ENCODE assay signal across 26 cellular contexts in genomic region chr5:2111569-2112105, GRCh38.
DNase-seq lines count a peak whose midpoint lies in the region; ATAC-seq and TF ChIP-seq lines count a peak whose summit lies in the region.
"Had no signal": no experiment of that assay in that cellular context is flagged by ENCODE, and none has a peak within 500 bp of the region (broad histone marks: within the 10 kb centered on the region; RNA-seq: fewer than 3 reads in every experiment).

No MANE protein-coding gene starts in this region.

- H3K4me3 ChIP-seq in GM23338 (no peak overlapping the region), duodenal mucosa (ENCODE audit: low read depth in 1 of 2, low read length in 2 of 2) (peak overlapping the region; percentile 40 to 41), neuronal stem cell (ENCODE audit: low read length in 2 of 2) (no peak overlapping the region), SK-N-SH (ENCODE audit: low read depth in 2 of 2, low read length in 1 of 2) (no peak overlapping the region)
- H3K4me3 ChIP-seq: A549, MG63 had no signal

- H3K9ac ChIP-seq in duodenal mucosa (ENCODE audit: low read depth in 1 of 2, low read length in 2 of 2) = no peak overlapping the region
- H3K9ac ChIP-seq in neuronal stem cell (ENCODE audit: low read depth, low read length, poor library complexity) = no peak overlapping the region
- H3K9ac ChIP-seq in SK-N-SH = no peak overlapping the region

- no CpG with 5 or more reads among the region's 36 CpGs for WGBS in neuronal stem cell (ENCODE audit: extremely low coverage in 2 of 2, insufficient read length in 2 of 2, insufficient replicate concordance in 1 of 2), 2 donors
- WGBS in SK-N-SH (ENCODE audit: low lambda C conversion rate) = 26% methylated on average over 19 of the region's 36 CpGs

- H4K91ac ChIP-seq in neuronal stem cell (ENCODE audit: low read depth, low read length, poor library complexity) = no peak overlapping the region

- TF ChIP-seq CTCF in GM23338 (conservative IDR thresholded peaks at IDR 0.05; ENCODE audit: low read depth in 2 of 2) (no peak), SK-N-SH (IDR thresholded peaks at IDR 0.05) (no peak)

- H3K79me1 ChIP-seq in neuronal stem cell (ENCODE audit: low read depth, low read length) = no peaks in the 10 kb centered on the region

- no peak overlapping the region for H2BK5ac ChIP-seq in neuronal stem cell (ENCODE audit: low read length)

- H2AK5ac ChIP-seq in neuronal stem cell (ENCODE audit: low read depth, low read length) = peak overlapping the region; percentile 27

- peak; percentile 45 for DNase-seq in D341Med (ENCODE audit: low spot score)
- DNase-seq in GM23338 (ENCODE audit: low spot score) = no peak
- no peak for DNase-seq in neuronal stem cell (ENCODE audit: low spot score)
- no peak for DNase-seq in SK-N-SH
- DNase-seq: C1 segment of cervical spinal cord; CD4-positive, alpha-beta memory T cell; COR-L47; GF-D8; GOT3; HCEC 1CT; IMR-90; KG1; MG63; NCI-H146; NCI-H2107; NCI-H446 treated with DMSO at 0.1 percent for 48 hours; NCI-H526 treated with DMSO at 0.1 percent for 48 hours; SHP77; T-helper 1 cell had no signal

- H3K79me2 ChIP-seq in GM23338 (replicated peaks; ENCODE audit: insufficient read depth) (no peaks in the 10 kb centered on the region), SK-N-SH (ENCODE audit: insufficient read depth) (no peaks in the 10 kb centered on the region)

- peaks cover 2% of the 10 kb centered on the region for H3K27me3 Mint-ChIP-seq in GM23338 (ENCODE audit: insufficient read depth, low read depth, poor library complexity)

- H3K36me3 ChIP-seq in GM23338 (ENCODE audit: insufficient read depth) = no peaks in the 10 kb centered on the region
- H3K36me3 ChIP-seq in duodenal mucosa (ENCODE audit: control insufficient read depth in 1 of 2, insufficient read depth in 2 of 2, low read length in 2 of 2) = no peaks in the 10 kb centered on the region
- no peaks in the 10 kb centered on the region for H3K36me3 ChIP-seq in neuronal stem cell (replicated peaks in 1 of 2; ENCODE audit: control insufficient read depth in 2 of 2, insufficient read depth in 2 of 2, low read length in 2 of 2)
- no peaks in the 10 kb centered on the region for H3K36me3 ChIP-seq in SK-N-SH (replicated peaks in 1 of 2; ENCODE audit: control insufficient read depth in 1 of 2, insufficient read depth in 2 of 2, low read length in 1 of 2)
- H3K36me3 ChIP-seq: MG63 had no signal

- H2AFZ ChIP-seq in GM23338 = peak overlapping the region; percentile 69
- H2AFZ ChIP-seq in neuronal stem cell (ENCODE audit: low read length) = no peak overlapping the region
- no peak overlapping the region for H2AFZ ChIP-seq in SK-N-SH (ENCODE audit: low read depth)

- H2BK120ac ChIP-seq in neuronal stem cell (ENCODE audit: low read depth, low read length) = no peak overlapping the region

- CTCF ChIA-PET in SK-N-SH (lab: Yijun Ruan, JAX) = no interaction called here

- H3K4ac ChIP-seq in neuronal stem cell (ENCODE audit: low read length) = no peak overlapping the region

- no peak overlapping the region for H3K23ac ChIP-seq in neuronal stem cell (ENCODE audit: low read depth, low read length, poor library complexity)

- 0 out of 3 replicates have a peak, but pooled peaks cover 3% of the 10 kb centered on the region for H3K4me1 Mint-ChIP-seq in GM23338
- H3K4me1 Mint-ChIP-seq: CD4-positive, alpha-beta memory T cell had no signal

- no peak for TF ChIP-seq RAD21 in SK-N-SH (IDR thresholded peaks at IDR 0.05; ENCODE audit: low read length)

- no peak overlapping the region for H3K27ac ChIP-seq in GM23338 (ENCODE audit: low read depth)
- no peak overlapping the region for H3K27ac ChIP-seq in duodenal mucosa (ENCODE audit: low read depth, low read length)
- no peak overlapping the region for H3K27ac ChIP-seq in neuronal stem cell (replicated peaks; ENCODE audit: low read length)
- H3K27ac ChIP-seq in SK-N-SH (ENCODE audit: low read depth in 2 of 2, low read length in 1 of 2) = no peak overlapping the region
- H3K27ac ChIP-seq: A549, RWPE1 had no signal

- TF ChIP-seq EP300 in SK-N-SH (IDR thresholded peaks at IDR 0.05; ENCODE audit: borderline replicate concordance in 1 of 2, low read depth in 1 of 2, low read length in 1 of 2) = no peak

- H4K20me1 ChIP-seq in GM23338 (replicated peaks; ENCODE audit: insufficient read depth) (no peaks in the 10 kb centered on the region), SK-N-SH (ENCODE audit: insufficient read depth) (no peaks in the 10 kb centered on the region)

- no peak for ATAC-seq in GM23338
- no peak for ATAC-seq in HG03354 (IDR thresholded peaks at IDR 0.05; ENCODE audit: poor library complexity, severe bottlenecking, unreplicated experiment)
- no peak for ATAC-seq in GM18520 (IDR thresholded peaks at IDR 0.05; ENCODE audit: unreplicated experiment)
- ATAC-seq in GM21528 (IDR thresholded peaks at IDR 0.05; ENCODE audit: low FRiP score, unreplicated experiment) = no peak
- ATAC-seq: A549, Panc1 had no signal

- no peaks in the 10 kb centered on the region for H3F3A ChIP-seq in GM23338 (replicated peaks; ENCODE audit: low read depth)
- H3F3A ChIP-seq in SK-N-SH (replicated peaks; ENCODE audit: insufficient read depth) = no peaks in the 10 kb centered on the region

- peak overlapping the region; percentile 42 for H3K18ac ChIP-seq in neuronal stem cell (ENCODE audit: low read length)

- no peaks in the 10 kb centered on the region for H3K27me3 ChIP-seq in GM23338 (ENCODE audit: insufficient read depth)
- peaks cover 0 to 5% of the 10 kb centered on the region in 2 donors for H3K27me3 ChIP-seq in duodenal mucosa (ENCODE audit: control insufficient read depth in 1 of 2, insufficient read depth in 2 of 2, low read length in 2 of 2)
- H3K27me3 ChIP-seq in neuronal stem cell (ENCODE audit: control insufficient read depth in 3 of 3, insufficient read depth in 3 of 3, low read depth in 1 of 3, low read length in 3 of 3) = no peaks in the 10 kb centered on the region
- peaks cover 28% of the 10 kb centered on the region for H3K27me3 ChIP-seq in SK-N-SH (ENCODE audit: insufficient read depth)
- H3K27me3 ChIP-seq: MG63 had no signal

- H3K36me3 Mint-ChIP-seq in GM23338 (ENCODE audit: low read depth) = peaks cover 3% of the 10 kb centered on the region; the same call in 1 of the 3 replicates
- H3K36me3 Mint-ChIP-seq: CD4-positive, alpha-beta memory T cell had no signal

- no peak overlapping the region for H3K14ac ChIP-seq in neuronal stem cell (ENCODE audit: low read length)

- H3K27ac Mint-ChIP-seq in GM23338 = no peak overlapping the region
- H3K27ac Mint-ChIP-seq: CD4-positive, alpha-beta memory T cell had no signal

- no peaks in the 10 kb centered on the region for H3K9me2 ChIP-seq in GM23338 (ENCODE audit: insufficient read depth)
- H3K9me2 ChIP-seq in SK-N-SH = no peaks in the 10 kb centered on the region

- H2BK12ac ChIP-seq in neuronal stem cell (ENCODE audit: low read length) = no peak overlapping the region

- H3K9me3 ChIP-seq in duodenal mucosa (ENCODE audit: control insufficient read depth in 1 of 2, low read length in 2 of 2) (no peaks in the 10 kb centered on the region), neuronal stem cell (replicated peaks in 1 of 2; ENCODE audit: control insufficient read depth in 2 of 2, insufficient read depth in 1 of 2, low read depth in 1 of 2, low read length in 2 of 2) (peaks cover 1 to 3% of the 10 kb centered on the region in 2 donors), SK-N-SH (no peaks in the 10 kb centered on the region)
- H3K9me3 ChIP-seq: A549 had no signal

- no peaks in the 10 kb centered on the region for H3K4me1 ChIP-seq in GM23338 (ENCODE audit: insufficient read depth)
- no peaks in the 10 kb centered on the region for H3K4me1 ChIP-seq in duodenal mucosa (ENCODE audit: control insufficient read depth in 1 of 2, insufficient read depth in 2 of 2, low read length in 2 of 2)
- H3K4me1 ChIP-seq in neuronal stem cell (ENCODE audit: control insufficient read depth in 2 of 2, insufficient read depth in 1 of 2, low read depth in 1 of 2, low read length in 2 of 2) = peaks cover 0 to 2% of the 10 kb centered on the region in 2 donors
- no peaks in the 10 kb centered on the region for H3K4me1 ChIP-seq in SK-N-SH (ENCODE audit: control insufficient read depth in 1 of 2, insufficient read depth in 2 of 2, low read depth in 1 of 2, low read length in 1 of 2)
- H3K4me1 ChIP-seq: A549 had no signal

- POLR2A ChIA-PET in SK-N-SH (lab: Yijun Ruan, JAX) = no interaction called here

- H3K4me2 ChIP-seq in GM23338 (no peak overlapping the region), neuronal stem cell (ENCODE audit: insufficient read depth, low read length, poor library complexity, severe bottlenecking) (no peak overlapping the region), SK-N-SH (no peak overlapping the region)
- H3K4me2 ChIP-seq: A549 had no signal

- peak overlapping the region; percentile 0 for H2BK15ac ChIP-seq in neuronal stem cell (ENCODE audit: low read length)

- no peak overlapping the region for H4K8ac ChIP-seq in neuronal stem cell (ENCODE audit: low read depth, low read length)

- H3K4me3 Mint-ChIP-seq in GM23338 = no peak overlapping the region
- H3K4me3 Mint-ChIP-seq: CD4-positive, alpha-beta memory T cell had no signal

- H3K9me3 Mint-ChIP-seq in GM23338 = peaks cover 8% of the 10 kb centered on the region

TF ChIP-seq in GM23338, 12 proteins besides CTCF, POLR2A, EP300 and RAD21 (continues in another document):
- TF ChIP-seq ZNF331 (CRISPR knock-in tag; IDR thresholded peaks at IDR 0.05; ENCODE audit: low read depth) = no peak
- TF ChIP-seq CREB1 (CRISPR knock-in tag; IDR thresholded peaks at IDR 0.05; ENCODE audit: low read depth) = no peak
- TF ChIP-seq ETS1 (IDR thresholded peaks at IDR 0.05) = no peak

TF ChIP-seq in SK-N-SH, 30 proteins besides CTCF, POLR2A, EP300 and RAD21 (continues in another document):
- TF ChIP-seq IRF3 (IDR thresholded peaks at IDR 0.05; ENCODE audit: low read depth, low read length) = no peak
- TF ChIP-seq POLR2AphosphoS5 (IDR thresholded peaks at IDR 0.05; ENCODE audit: low read depth, low read length) = no peak
- TF ChIP-seq TCF12 (IDR thresholded peaks at IDR 0.05) = no peak
- no peak for TF ChIP-seq USF1 (IDR thresholded peaks at IDR 0.05; ENCODE audit: borderline replicate concordance, low read depth)
- TF ChIP-seq ELF1 (IDR thresholded peaks at IDR 0.05) = no peak

Comparison
In these comparisons a context has a peak if more than half of its experiments do, and no peak if none do; other contexts are left out.
1. H3K4me3 ChIP-seq: peak in duodenal mucosa (2 of 2); none in GM23338 (single experiment), neuronal stem cell (0 of 2) and SK-N-SH (0 of 2).